In the genomic region with DNA sequence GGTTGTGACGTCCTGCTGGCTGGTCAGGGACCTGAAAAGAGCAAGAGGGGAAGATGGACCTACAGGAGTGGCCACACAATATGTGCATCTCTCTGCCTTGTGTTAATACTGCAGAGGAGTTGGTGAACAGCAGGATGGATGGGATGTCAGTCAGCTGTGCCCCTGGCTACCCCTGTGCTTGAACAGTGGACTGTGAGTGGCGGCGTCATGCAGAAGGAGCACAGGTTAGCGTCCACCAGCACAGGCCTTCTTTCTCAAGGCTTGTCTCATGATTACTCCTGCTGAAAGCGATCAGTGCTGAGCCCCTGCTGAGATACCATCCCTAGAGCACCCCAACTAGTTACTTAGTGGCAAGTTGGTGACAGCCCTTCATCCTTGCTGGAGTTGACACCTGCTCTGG, we compare ENCODE assay signal across 34 cellular contexts. TPM values are rescaled to one million over a fixed set of nuclear protein-coding genes. Genes with fewer than 3 reads are reported as not detected.
"Had no signal": no experiment of that assay in that cellular context is flagged by ENCODE, and none has a peak within 500 bp of the region (broad histone marks: within the 10 kb centered on the region; RNA-seq: fewer than 3 reads in every experiment).

No MANE protein-coding gene starts in this region.

- H3K4me3 Mint-ChIP-seq: endodermal cell; memory B cell; natural killer cell; stimulated activated naive B cell treated with anti-CD40 and anti-IgM and Interleukin-4, amounts not matched to agents 10 μg/mL and 1 μg/mL and 100 μg/mL, for 72 hours; stimulated activated naive CD8-positive, alpha-beta T cell treated with anti-CD3 and anti-CD28 coated beads, Interleukin-15, Interleukin-2, amounts not matched to agents 100 ng/mL and 50 ng/mL, for 24 hours had no signal

- DNase-seq: cerebellar nuclear complex; effector CD4-positive, alpha-beta T cell; endodermal cell; foreskin keratinocyte; islet precursor cell; kidney glomerular epithelial cell; left colon; left ventricle myocardium inferior; lower lobe of right lung; natural killer cell; stimulated activated CD4-positive, alpha-beta T cell treated with anti-CD3 and anti-CD28 coated beads, Interleukin-15, amount 100 ng/mL, for 24 hours; stimulated activated CD4-positive, alpha-beta T cell treated with anti-CD3 and anti-CD28 coated beads, Interleukin-2, amount 100 ng/mL, for 48 hours; stimulated activated naive B cell treated with anti-CD40 and anti-IgM and Interleukin-4, amounts not matched to agents 10 μg/mL and 1 μg/mL and 100 μg/mL, for 72 hours had no signal

- H3K27me3 ChIP-seq: dorsolateral prefrontal cortex, esophagus muscularis mucosa, foreskin keratinocyte, gastroesophageal sphincter, heart left ventricle, hepatocyte, neutrophil, tibial nerve had no signal

- H3K36me3 ChIP-seq: gastroesophageal sphincter, heart left ventricle, left ventricle myocardium inferior, lower lobe of right lung, neutrophil, prostate gland, thoracic aorta had no signal

- ATAC-seq: foreskin keratinocyte; gastroesophageal sphincter; heart left ventricle; left colon; lower lobe of right lung; natural killer cell; right cardiac atrium; stimulated activated naive B cell treated with anti-CD40 and anti-IgM and Interleukin-4, amounts not matched to agents 10 μg/mL and 1 μg/mL and 100 μg/mL, for 72 hours had no signal

- H3K9me3 ChIP-seq: esophagus muscularis mucosa, gastroesophageal sphincter, heart left ventricle, left ventricle myocardium inferior, lower lobe of right lung, neutrophil, prostate gland, thoracic aorta, tibial nerve had no signal

- H3K36me3 Mint-ChIP-seq: natural killer cell had no signal

- H3K27ac Mint-ChIP-seq: endodermal cell; memory B cell; natural killer cell; stimulated activated naive B cell treated with anti-CD40 and anti-IgM and Interleukin-4, amounts not matched to agents 10 μg/mL and 1 μg/mL and 100 μg/mL, for 72 hours; stimulated activated naive CD8-positive, alpha-beta T cell treated with anti-CD3 and anti-CD28 coated beads, Interleukin-15, Interleukin-2, amounts not matched to agents 100 ng/mL and 50 ng/mL, for 24 hours had no signal

- H3K4me3 ChIP-seq: dorsolateral prefrontal cortex, esophagus muscularis mucosa, gastroesophageal sphincter, heart left ventricle, hepatocyte, left ventricle myocardium inferior, lower lobe of right lung, prostate gland, skin epidermis, thoracic aorta, tibial nerve had no signal

- H3K27ac ChIP-seq: dorsolateral prefrontal cortex, esophagus muscularis mucosa, foreskin keratinocyte, gastroesophageal sphincter, heart left ventricle, hepatocyte, left ventricle myocardium inferior, lower lobe of right lung, neutrophil, parathyroid adenoma, prostate gland, skin epidermis, thoracic aorta, tibial nerve had no signal

- H3K9me3 Mint-ChIP-seq: endodermal cell; memory B cell; natural killer cell; stimulated activated naive B cell treated with anti-CD40 and anti-IgM and Interleukin-4, amounts not matched to agents 10 μg/mL and 1 μg/mL and 100 μg/mL, for 72 hours; stimulated activated naive CD8-positive, alpha-beta T cell treated with anti-CD3 and anti-CD28 coated beads, Interleukin-15, Interleukin-2, amounts not matched to agents 100 ng/mL and 50 ng/mL, for 24 hours had no signal

- H3K27me3 Mint-ChIP-seq: memory B cell; stimulated activated naive B cell treated with anti-CD40 and anti-IgM and Interleukin-4, amounts not matched to agents 10 μg/mL and 1 μg/mL and 100 μg/mL, for 72 hours; stimulated activated naive CD8-positive, alpha-beta T cell treated with anti-CD3 and anti-CD28 coated beads, Interleukin-15, Interleukin-2, amounts not matched to agents 100 ng/mL and 50 ng/mL, for 24 hours had no signal

RNA-seq across cellular contexts. Expression of a gene that starts 23.7 kb away (rescaled TPM):
- total RNA-seq: endothelial cell of umbilical vein, esophagus muscularis mucosa, foreskin keratinocyte, gastroesophageal sphincter, heart left ventricle, hepatocyte, left ventricle myocardium inferior, lower lobe of right lung, mononuclear cell, natural killer cell, omental fat pad, right cardiac atrium, thoracic aorta, tibial nerve, ureter had no signal
- polyA plus RNA-seq: endothelial cell of umbilical vein, fibroblast of lung, heart left ventricle, neural cell, right cardiac atrium had no signal

RNA-seq across cellular contexts. Expression of a gene that starts 40.7 kb away (rescaled TPM):
- total RNA-seq: endodermal cell, endothelial cell of umbilical vein, epithelial cell of proximal tubule, foreskin keratinocyte, left ventricle myocardium inferior, thoracic aorta had no signal
- polyA plus RNA-seq: endothelial cell of umbilical vein, fibroblast of lung, neural cell, right cardiac atrium had no signal
